ENCODE assay signal across 8 cellular contexts in genomic region chr20:44736170-44737021, GRCh38. TPM values are rescaled to one million over a fixed set of nuclear protein-coding genes. Genes with fewer than 3 reads are reported as not detected.
A peak's percentile ranks its signal among the peaks of the same experiment; 100 is the strongest.
DNase-seq lines count a peak whose midpoint lies in the region; ATAC-seq and TF ChIP-seq lines count a peak whose summit lies in the region.

No MANE protein-coding gene starts in this region.

- H3K27me3 Mint-ChIP-seq in chondrocyte (ENCODE audit: low read depth), result no peaks in the 10 kb centered on the region

- peaks cover 6% of the 10 kb centered on the region for H3K9me3 Mint-ChIP-seq in chondrocyte (ENCODE audit: low read depth)

- H3K4me3 ChIP-seq in tibial artery, result no peak overlapping the region

- peaks cover 1% of the 10 kb centered on the region for H3K36me3 Mint-ChIP-seq in chondrocyte (ENCODE audit: low read depth)

- TF ChIP-seq CTCF in chondrocyte (IDR thresholded peaks at IDR 0.05) (no peak), tibial artery (IDR thresholded peaks at IDR 0.05) (no peak)

- ATAC-seq in left lobe of liver (peak; percentile 93), GM21381 (IDR thresholded peaks at IDR 0.05; ENCODE audit: unreplicated experiment) (no peak)

- H3K27me3 ChIP-seq in tibial artery, result no peaks in the 10 kb centered on the region

- H3K27ac Mint-ChIP-seq in chondrocyte (ENCODE audit: unreplicated experiment), result peak overlapping the region; percentile 94

- H3K4me1 ChIP-seq in tibial artery, result peaks cover 0 to 87% (median 34%) of the 10 kb centered on the region in 4 donors

- H3K36me3 ChIP-seq in tibial artery, result no peaks in the 10 kb centered on the region

- H3K4me1 Mint-ChIP-seq in chondrocyte (ENCODE audit: low read depth), result peaks cover 63% of the 10 kb centered on the region

- H3K27ac ChIP-seq in tibial artery, result peak overlapping the region; percentile 87 to 92

- DNase-seq in DMS153 (lab: John Stamatoyannopoulos, UW) (peak; percentile 80), HuH-7 (ENCODE audit: low spot score) (peak; percentile 90), SIG-M5 (lab: John Stamatoyannopoulos, UW) (peak; percentile 75), chondrocyte (ENCODE audit: low spot score) (no peak), left lobe of liver (ENCODE audit: low spot score) (peak; percentile 75), tibial artery (no peak), activated gamma-delta T cell treated with Interleukin-2 at 50 U/mL for 16 hours (no peak)

- intact Hi-C loops in tibial artery (cut with DNase I; ENCODE audit: low total_unique reads), result loop anchor here (10.0 kb wide), 1 partner anchor 132 kb away; no protein-coding TSS in a partner anchor

- no peak overlapping the region for H3K4me3 Mint-ChIP-seq in chondrocyte (ENCODE audit: unreplicated experiment)

- no peaks in the 10 kb centered on the region for H3K9me3 ChIP-seq in tibial artery

RNA-seq across cellular contexts. Expression of gene KCNK15, which starts 9.3 kb away (rescaled TPM):
- 0.59 to 1.6 TPM (median 0.77 TPM) in 3 replicates for total RNA-seq in chondrocyte
- 0.20 TPM for total RNA-seq in left lobe of liver

RNA-seq across cellular contexts. Expression of gene CCN5, which starts 21.2 kb away (rescaled TPM):
- total RNA-seq in chondrocyte (1.6 to 1.7 TPM (median 1.7 TPM) in 3 replicates), left lobe of liver (1.1 TPM)

Comparison
In these comparisons a context has a peak if more than half of its experiments do, and no peak if none do; other contexts are left out.
1. DNase-seq: peak in DMS153 (single experiment), HuH-7 (single experiment), SIG-M5 (single experiment) and left lobe of liver (single experiment); none in chondrocyte (single experiment), tibial artery (0 of 2) and activated gamma-delta T cell treated with Interleukin-2 at 50 U/mL for 16 hours (single experiment).